In genomic region chr13:65104436-65104835, GRCh38 we compare ENCODE assay signal across 7 cellular contexts.
DNase-seq lines count a peak whose midpoint lies in the region; FAIRE-seq and TF ChIP-seq lines count a peak whose summit lies in the region.
"Not testable (repeated sequence)": the region's sequence is repeated elsewhere in the genome, so short reads cannot be mapped to it uniquely, and the experiment has no call there.

No MANE protein-coding gene starts in this region.

- TF ChIP-seq CTCF in HFFc6 (IDR thresholded peaks at IDR 0.05); SK-N-SH (IDR thresholded peaks at IDR 0.05); astrocyte of the spinal cord (IDR thresholded peaks at IDR 0.05; ENCODE audit: low read depth, low read length); endothelial cell of umbilical vein (IDR thresholded peaks at IDR 0.05; ENCODE audit: extremely low read depth in 1 of 2, insufficient read depth in 1 of 2, low read depth in 1 of 2, low read length in 2 of 2): not testable (repeated sequence)

- peak; percentile 4 for FAIRE-seq in endothelial cell of umbilical vein (lab: Jason Lieb, UNC)

- not testable (repeated sequence) for H3K9ac ChIP-seq in SK-N-SH; endothelial cell of umbilical vein (replicated peaks; ENCODE audit: extremely low read depth, insufficient read depth, low read length)

- not testable (repeated sequence) for BruUV-seq in endothelial cell of umbilical vein (replicated peaks; lab: Mats Ljungman, UMichigan)

- not testable (repeated sequence) for TF ChIP-seq RAD21 in SK-N-SH (IDR thresholded peaks at IDR 0.05; ENCODE audit: low read length)

- H3F3A ChIP-seq in SK-N-SH (replicated peaks; ENCODE audit: insufficient read depth), result not testable (repeated sequence)

- H3K27me3 Mint-ChIP-seq in HFFc6 (ENCODE audit: insufficient read depth), result not testable (repeated sequence)

- not testable (repeated sequence) for H3K4me3 ChIP-seq in SK-N-SH (ENCODE audit: low read depth in 2 of 2, low read length in 1 of 2); astrocyte of the spinal cord (ENCODE audit: low read depth, low read length); endothelial cell of umbilical vein (replicated peaks in 1 of 3; ENCODE audit: insufficient read depth in 1 of 3, low read depth in 1 of 3, low read length in 3 of 3)

- not testable (repeated sequence) for H3K27ac ChIP-seq in SK-N-SH (ENCODE audit: low read depth in 2 of 2, low read length in 1 of 2); endothelial cell of umbilical vein (ENCODE audit: insufficient read depth, low read depth, low read length)

- peak; percentile 22 for DNase-seq in A172 (ENCODE audit: low spot score)
- DNase-seq in EH (ENCODE audit: low read depth), result peak; percentile 86
- DNase-seq in HFFc6, result peak; percentile 82
- DNase-seq in LHCN-M2 (ENCODE audit: low read depth), result peak; percentile 10
- not testable (repeated sequence) for DNase-seq in SK-N-SH; endothelial cell of umbilical vein (ENCODE audit: low read depth, low spot score)
- peak; percentile 24 for DNase-seq in astrocyte of the spinal cord (ENCODE audit: low read depth, low spot score)

- H3K36me3 Mint-ChIP-seq in HFFc6 (ENCODE audit: low read depth), result peaks cover 48% of the 10 kb centered on the region

- H3K79me2 ChIP-seq in SK-N-SH (ENCODE audit: insufficient read depth); endothelial cell of umbilical vein (ENCODE audit: control insufficient read depth, insufficient read depth, low read length): not testable (repeated sequence)

- intact Hi-C loops in endothelial cell of umbilical vein (cut with micrococcal nuclease), result not testable (repeated sequence)

- H2AFZ ChIP-seq in SK-N-SH (ENCODE audit: low read depth); endothelial cell of umbilical vein (ENCODE audit: low read depth, low read length): not testable (repeated sequence)

- not testable (repeated sequence) for H3K4me3 Mint-ChIP-seq in HFFc6

- H3K9me2 ChIP-seq in SK-N-SH, result not testable (repeated sequence)

- not testable (repeated sequence) for H3K4me1 ChIP-seq in SK-N-SH (ENCODE audit: control insufficient read depth in 1 of 2, insufficient read depth in 2 of 2, low read depth in 1 of 2, low read length in 1 of 2); endothelial cell of umbilical vein (ENCODE audit: control insufficient read depth, extremely low read depth, insufficient read depth, low read length)

- not testable (repeated sequence) for H3K9me3 ChIP-seq in SK-N-SH; endothelial cell of umbilical vein (replicated peaks; ENCODE audit: control insufficient read depth, insufficient read depth, low read length)

- TF ChIP-seq EP300 in SK-N-SH (IDR thresholded peaks at IDR 0.05; ENCODE audit: borderline replicate concordance in 1 of 2, low read depth in 1 of 2, low read length in 1 of 2), result not testable (repeated sequence)

- POLR2A ChIA-PET in SK-N-SH (lab: Yijun Ruan, JAX); endothelial cell of umbilical vein (lab: Charles Lee): not testable (repeated sequence)

- not testable (repeated sequence) for H3K9me1 ChIP-seq in endothelial cell of umbilical vein (replicated peaks; ENCODE audit: control insufficient read depth, extremely low read depth, insufficient read depth, low read length)

- H4K20me1 ChIP-seq in SK-N-SH (ENCODE audit: insufficient read depth); endothelial cell of umbilical vein (replicated peaks; ENCODE audit: control insufficient read depth, extremely low read depth, insufficient read depth, low read length): not testable (repeated sequence)

- not testable (repeated sequence) for TF ChIP-seq POLR2A in endothelial cell of umbilical vein (IDR thresholded peaks at IDR 0.05; ENCODE audit: low read depth, low read length)

- dilution Hi-C loops in endothelial cell of umbilical vein (cut with MboI; ENCODE audit: extremely low pct_ligation_motif_present, low sequenced_read_pairs), result not testable (repeated sequence)

- not testable (repeated sequence) for H3K4me2 ChIP-seq in SK-N-SH; endothelial cell of umbilical vein (ENCODE audit: insufficient read depth, low read length)

- not testable (repeated sequence) for H3K27ac Mint-ChIP-seq in HFFc6

- not testable (repeated sequence) for H3K36me3 ChIP-seq in SK-N-SH (replicated peaks in 1 of 2; ENCODE audit: control insufficient read depth in 1 of 2, insufficient read depth in 2 of 2, low read length in 1 of 2); endothelial cell of umbilical vein (ENCODE audit: control insufficient read depth in 2 of 2, extremely low read depth in 1 of 2, insufficient read depth in 2 of 2, low read length in 2 of 2)

- WGBS in SK-N-SH (ENCODE audit: low lambda C conversion rate), result 65% methylated on average over 3 of the region's 3 CpGs

- peaks cover 47% of the 10 kb centered on the region for H3K9me3 Mint-ChIP-seq in HFFc6

- peaks cover 11% of the 10 kb centered on the region for H3K4me1 Mint-ChIP-seq in HFFc6 (ENCODE audit: low read depth)

- H3K27me3 ChIP-seq in SK-N-SH (ENCODE audit: insufficient read depth); endothelial cell of umbilical vein (ENCODE audit: control insufficient read depth in 2 of 2, insufficient read depth in 2 of 2, low read length in 2 of 2): not testable (repeated sequence)

- in situ Hi-C loops in astrocyte of the spinal cord (cut with HindIII; ENCODE audit: low sequenced_read_pairs), result not testable (repeated sequence)

- CTCF ChIA-PET in SK-N-SH (lab: Yijun Ruan, JAX), result interaction anchor here (1.1 kb wide), 1 partner anchor 14 kb away, joined by 4 read pairs; no protein-coding TSS in a partner anchor
- CTCF ChIA-PET in endothelial cell of umbilical vein (lab: Charles Lee), result not testable (repeated sequence)

TF ChIP-seq in SK-N-SH, 30 proteins besides CTCF, POLR2A, EP300 and RAD21:
- peak; percentile 42 for TF ChIP-seq NFIC (IDR thresholded peaks at IDR 0.05; ENCODE audit: borderline replicate concordance)
